ENCODE assay signal across 21 cellular contexts in the genomic region with DNA sequence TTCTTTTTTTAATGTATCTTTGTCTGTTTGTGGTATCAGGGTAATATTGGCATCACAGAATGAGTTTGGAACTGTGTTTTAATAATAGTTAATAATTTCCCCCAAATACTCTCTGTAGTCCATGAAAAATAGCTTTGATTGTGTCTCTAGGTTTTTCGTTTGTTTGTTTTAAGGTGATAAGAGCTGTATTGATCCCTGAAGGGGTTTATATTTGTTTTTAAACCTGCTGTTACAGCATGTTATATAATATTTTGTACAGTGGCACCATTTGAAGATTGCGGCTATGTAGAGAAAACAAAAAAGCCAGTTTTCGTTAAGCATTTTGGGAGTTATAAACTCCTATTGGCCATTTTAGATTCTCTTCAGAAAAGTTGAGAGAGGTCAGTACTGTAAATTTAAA.
"Had no signal": no experiment of that assay in that cellular context is flagged by ENCODE, and none has a peak within 500 bp of the region (broad histone marks: within the 10 kb centered on the region; RNA-seq: fewer than 3 reads in every experiment).

No MANE protein-coding gene starts in this region.

- ATAC-seq: esophagus mucosa had no signal

- H3K9me3 Mint-ChIP-seq: activated T-cell treated with anti-CD3 and anti-CD28 coated beads, Interleukin-2, amount 50 U/mL, for 24 hours had no signal

- H3K9ac ChIP-seq: SK-N-SH had no signal

- H3K4me2 ChIP-seq: smooth muscle cell had no signal

- H3K9me3 ChIP-seq: sigmoid colon, thyroid gland, upper lobe of right lung had no signal

- H3K27me3 ChIP-seq: brain microvascular endothelial cell, sigmoid colon, thyroid gland, upper lobe of right lung had no signal

- H3K36me3 ChIP-seq: brain microvascular endothelial cell, sigmoid colon, thyroid gland, upper lobe of right lung had no signal

- DNase-seq: activated CD4-positive, alpha-beta T cell treated with anti-CD3 and anti-CD28 coated beads for 48 hours; activated effector memory CD4-positive, alpha-beta T cell treated with Interleukin-2 at 50 U/mL for 16 hours; activated naive CD4-positive, alpha-beta T cell treated with anti-CD3 and anti-CD28 coated beads for 36 hours; activated T-cell treated with anti-CD3 and anti-CD28 coated beads, Interleukin-2, amount 50 U/mL, for 24 hours; brain microvascular endothelial cell; central memory CD4-positive, alpha-beta T cell; effector CD8-positive, alpha-beta T cell; foreskin melanocyte; glutamatergic neuron; hypothalamus; occipital lobe; sigmoid colon; SK-N-SH; stimulated activated CD4-positive, alpha-beta T cell treated with anti-CD3 and anti-CD28 coated beads, Interleukin-2, amount 100 ng/mL, for 48 hours; stimulated activated CD8-positive, alpha-beta memory T cell treated with anti-CD3 and anti-CD28 coated beads, Interleukin-4, amount 100 ng/mL, for 48 hours; stimulated activated naive CD4-positive, alpha-beta T cell; substantia nigra; thyroid gland; upper lobe of right lung had no signal

- H3K4me3 ChIP-seq: sigmoid colon, smooth muscle cell, thyroid gland, upper lobe of right lung had no signal

- H3K27me3 Mint-ChIP-seq: activated T-cell treated with anti-CD3 and anti-CD28 coated beads, Interleukin-2, amount 50 U/mL, for 24 hours had no signal

- H3K27ac ChIP-seq: brain microvascular endothelial cell, sigmoid colon, thyroid gland had no signal

- H3K4me3 Mint-ChIP-seq: activated naive CD4-positive, alpha-beta T cell treated with anti-CD3 and anti-CD28 coated beads for 36 hours; activated T-cell treated with anti-CD3 and anti-CD28 coated beads, Interleukin-2, amount 50 U/mL, for 24 hours had no signal

- H3K9me2 ChIP-seq: SK-N-SH had no signal
